8 cellular contexts compared by ENCODE assay signal in the genomic region with DNA sequence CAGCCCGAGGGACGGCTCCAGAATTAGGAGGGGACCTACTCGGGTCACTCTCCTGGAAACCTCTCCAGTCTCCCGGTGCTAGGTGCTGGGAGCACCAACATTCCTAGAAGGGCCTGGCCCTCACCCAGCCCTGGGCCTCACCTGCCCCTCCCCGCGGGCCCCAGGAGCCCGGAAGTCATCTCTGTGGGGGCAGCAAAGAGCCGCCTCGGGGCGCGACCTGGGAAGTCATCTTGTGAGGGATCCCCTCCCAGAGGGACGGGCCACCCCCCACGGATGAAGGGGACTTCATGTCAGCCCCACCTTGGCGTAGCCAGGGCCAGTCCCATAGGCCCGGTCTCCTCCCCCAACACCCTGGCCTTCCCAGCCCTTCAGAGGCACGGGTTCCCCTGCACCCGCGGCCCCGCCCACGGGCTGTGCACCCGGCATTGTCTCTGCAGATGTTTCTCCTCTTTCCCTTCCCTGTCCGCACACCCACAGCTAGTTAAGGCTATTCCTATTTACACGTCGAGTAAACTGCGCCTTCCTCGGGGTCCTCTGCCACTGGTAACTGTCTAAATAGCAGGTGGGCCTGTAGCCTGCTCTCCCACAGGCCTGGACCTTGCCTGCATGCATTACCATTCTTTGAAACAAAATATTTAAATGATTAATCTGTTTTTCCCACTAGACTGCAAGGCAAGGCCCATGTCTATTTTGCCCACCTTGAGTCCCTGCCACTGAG. TPM values are rescaled to one million over a fixed set of nuclear protein-coding genes. Genes with fewer than 3 reads are reported as not detected.
DNase-seq lines count a peak whose midpoint lies in the region; ATAC-seq and TF ChIP-seq lines count a peak whose summit lies in the region.

No MANE protein-coding gene starts in this region.

- peak overlapping the region; percentile 92 for H3K4me3 Mint-ChIP-seq in activated naive CD8-positive, alpha-beta T cell treated with anti-CD3 and anti-CD28 coated beads, Interleukin-2, amount 10 ng/mL, durations not matched to agents 7 days and 5 days

- H3K9me3 ChIP-seq in PC-9 (ENCODE audit: insufficient read depth, low read depth) (no peaks in the 10 kb centered on the region), right cardiac atrium (ENCODE audit: control insufficient read depth, low read length) (no peaks in the 10 kb centered on the region), gastrocnemius medialis (no peaks in the 10 kb centered on the region)

- CTCF ChIA-PET in BJ (lab: Yijun Ruan, JAX) (interaction anchor here (0.7 to 2.8 kb wide), 4 partner anchors 14 to 42 kb away, joined by 3 to 18 read pairs (median 4); partner anchors contain the start of gene CEP43), PC-9 (lab: Charles Lee) (no interaction called here)

- 11% methylated on average over 26 of the region's 26 CpGs for WGBS in right cardiac atrium

- POLR2A ChIA-PET in BJ (lab: Charles Lee), result no interaction called here
- POLR2A ChIA-PET in PC-9 (lab: Charles Lee; ENCODE audit: unreplicated experiment), result no interaction called here
- POLR2A ChIA-PET in activated naive CD8-positive, alpha-beta T cell treated with anti-CD3 and anti-CD28 coated beads, Interleukin-2, amount 10 ng/mL, durations not matched to agents 7 days and 5 days (lab: Charles Lee), result interaction anchor here (0.6 to 2.6 kb wide), 8 partner anchors 27 to 166 kb away, joined by 3 to 22 read pairs (median 4); partner anchors contain the start of genes CCR6 and CEP43

- TF ChIP-seq CTCF in BJ (IDR thresholded peaks at IDR 0.05; ENCODE audit: insufficient read depth, low read depth, low read length) (no peak), PC-9 (conservative IDR thresholded peaks at IDR 0.05) (no peak), gastrocnemius medialis (IDR thresholded peaks at IDR 0.05 in 4 of 5, conservative IDR thresholded peaks at IDR 0.05 in 1 of 5) (no peak)

- no peaks in the 10 kb centered on the region for H3K27me3 Mint-ChIP-seq in activated naive CD8-positive, alpha-beta T cell treated with anti-CD3 and anti-CD28 coated beads, Interleukin-2, amount 10 ng/mL, durations not matched to agents 7 days and 5 days

- no peaks in the 10 kb centered on the region for H3K36me3 ChIP-seq in BJ (ENCODE audit: control insufficient read depth, insufficient read depth, low read length)
- H3K36me3 ChIP-seq in PC-9 (ENCODE audit: low read depth), result no peaks in the 10 kb centered on the region
- no peaks in the 10 kb centered on the region for H3K36me3 ChIP-seq in gastrocnemius medialis

- H3K27ac ChIP-seq in PC-9 (no peak overlapping the region), right cardiac atrium (ENCODE audit: low read length) (peak overlapping the region; percentile 42), gastrocnemius medialis (peak overlapping the region; percentile 78 to 82 (median 78))

- H3F3A ChIP-seq in PC-9 (ENCODE audit: insufficient read depth, low read depth), result no peaks in the 10 kb centered on the region

- H3K9me2 ChIP-seq in PC-9 (ENCODE audit: insufficient read depth), result no peaks in the 10 kb centered on the region

- H4K20me1 ChIP-seq in PC-9 (ENCODE audit: insufficient read depth), result no peaks in the 10 kb centered on the region

- peaks cover 40% of the 10 kb centered on the region for H3K4me1 Mint-ChIP-seq in activated naive CD8-positive, alpha-beta T cell treated with anti-CD3 and anti-CD28 coated beads, Interleukin-2, amount 10 ng/mL, durations not matched to agents 7 days and 5 days

- H3K4me2 ChIP-seq in PC-9, result peak overlapping the region; percentile 99

- intact Hi-C loops in PC-9 (cut with micrococcal nuclease; ENCODE audit: unreplicated experiment) (loop anchor here (2.0 kb wide), 1 partner anchor 42 kb away; the partner anchor contains the start of gene CEP43), right cardiac atrium (cut with DNase I) (loop anchor here in 2 of 4 donors (10.0 kb wide), 2 partner anchors 172 to 182 kb away; no protein-coding TSS in a partner anchor), gastrocnemius medialis (cut with DNase I; ENCODE audit: low total_unique reads) (loop anchor here (10.0 kb wide), 1 partner anchor 172 kb away; no protein-coding TSS in a partner anchor)

- ATAC-seq in GM18907 (IDR thresholded peaks at IDR 0.05; ENCODE audit: unreplicated experiment), result peak; percentile 49
- peak; percentile 40 for ATAC-seq in HG03095 (IDR thresholded peaks at IDR 0.05; ENCODE audit: unreplicated experiment)
- ATAC-seq in activated naive CD8-positive, alpha-beta T cell treated with anti-CD3 and anti-CD28 coated beads, Interleukin-2, amount 10 ng/mL, durations not matched to agents 7 days and 5 days (ENCODE audit: low read depth), result peak; percentile 44
- peak; percentile 55 to 57 for ATAC-seq in right cardiac atrium
- ATAC-seq in gastrocnemius medialis, result peak in 1 of 2 donors; percentile 1

- BruUV-seq in PC-9 (replicated peaks; lab: Mats Ljungman, UMichigan), result no TSS peak

- in situ Hi-C loops in gastrocnemius medialis (cut with MboI; ENCODE audit: low sequenced_read_pairs in 4 of 4), result no loop called here

- H3K36me3 Mint-ChIP-seq in activated naive CD8-positive, alpha-beta T cell treated with anti-CD3 and anti-CD28 coated beads, Interleukin-2, amount 10 ng/mL, durations not matched to agents 7 days and 5 days, result peaks cover 2% of the 10 kb centered on the region

- peak overlapping the region; percentile 99 for H3K27ac Mint-ChIP-seq in activated naive CD8-positive, alpha-beta T cell treated with anti-CD3 and anti-CD28 coated beads, Interleukin-2, amount 10 ng/mL, durations not matched to agents 7 days and 5 days

- H3K4me3 ChIP-seq in BJ (ENCODE audit: low read depth, low read length) (peak overlapping the region; percentile 84), PC-9 (peak overlapping the region; percentile 86), right cardiac atrium (ENCODE audit: low read length) (peak overlapping the region; percentile 73), gastrocnemius medialis (peak overlapping the region; percentile 88 to 99 (median 92))

- H3K27me3 ChIP-seq in BJ (ENCODE audit: control insufficient read depth, insufficient read depth, low read length), result no peaks in the 10 kb centered on the region
- H3K27me3 ChIP-seq in PC-9 (ENCODE audit: insufficient read depth, low read depth), result no peaks in the 10 kb centered on the region
- H3K27me3 ChIP-seq in right cardiac atrium (ENCODE audit: control insufficient read depth, insufficient read depth), result no peaks in the 10 kb centered on the region
- H3K27me3 ChIP-seq in gastrocnemius medialis, result no peaks in the 10 kb centered on the region

- no peaks in the 10 kb centered on the region for H3K9me3 Mint-ChIP-seq in activated naive CD8-positive, alpha-beta T cell treated with anti-CD3 and anti-CD28 coated beads, Interleukin-2, amount 10 ng/mL, durations not matched to agents 7 days and 5 days

- TF ChIP-seq POLR2A in gastrocnemius medialis (IDR thresholded peaks at IDR 0.05), result no peak

- H3K4me1 ChIP-seq in PC-9 (replicated peaks; ENCODE audit: insufficient read depth) (no peaks in the 10 kb centered on the region), right cardiac atrium (ENCODE audit: control insufficient read depth, insufficient read depth, low read length) (peaks cover 2% of the 10 kb centered on the region), gastrocnemius medialis (peaks cover 0 to 18% of the 10 kb centered on the region in 2 donors)

- H2AFZ ChIP-seq in PC-9, result peak overlapping the region; percentile 99

- no peaks in the 10 kb centered on the region for H3K79me2 ChIP-seq in PC-9 (ENCODE audit: low read depth)

- no peak for DNase-seq in BJ (ENCODE audit: low read depth)
- DNase-seq in PC-9, result peak in 1 of 2 experiments; percentile 33
- peak; percentile 82 for DNase-seq in activated naive CD8-positive, alpha-beta T cell treated with anti-CD3 and anti-CD28 coated beads, Interleukin-2, amount 10 ng/mL, durations not matched to agents 7 days and 5 days
- DNase-seq in right cardiac atrium, result peak; percentile 49 to 88 (median 85)
- peak in 1 of 2 donors; percentile 26 for DNase-seq in gastrocnemius medialis
- DNase-seq in cortex of kidney (lab: John Stamatoyannopoulos, UW), result no peak

RNA-seq across cellular contexts. Expression of gene RNASET2, which starts 0.9 kb away (rescaled TPM):
- 24.7 and 28.4 TPM in 2 replicates for polyA plus RNA-seq in BJ (2011; rRNA removed)
- 5.1 and 8.2 TPM in 2 replicates for polyA minus RNA-seq in BJ (2011; rRNA and poly(A)+ RNA removed)
- total RNA-seq in PC-9 (2021), result 16.3 and 20.1 TPM in 2 replicates
- 10 to 100 TPM; 69.2 to 73.1 TPM for total RNA-seq in activated naive CD8-positive, alpha-beta T cell treated with anti-CD3 and anti-CD28 coated beads, Interleukin-2, amount 10 ng/mL, durations not matched to agents 7 days and 5 days
- total RNA-seq in right cardiac atrium, result 10 to 100 TPM; 19.4 to 27.2 (median 22.9) TPM
- polyA plus RNA-seq in right cardiac atrium, result 21.6 TPM
- total RNA-seq in gastrocnemius medialis, result 1 to 10 TPM; 4.9 to 9.6 (median 6.5) TPM

RNA-seq across cellular contexts. Expression of gene CEP43, which starts 42.0 kb away (rescaled TPM):
- 5.6 and 15.5 TPM in 2 replicates for polyA plus RNA-seq in BJ (2011; rRNA removed)
- polyA minus RNA-seq in BJ (2011; rRNA and poly(A)+ RNA removed), result 5.5 and 5.8 TPM in 2 replicates
- total RNA-seq in PC-9 (2021), result 18.1 and 19.7 TPM in 2 replicates
- 10 to 100 TPM; 23.3 to 26.3 TPM for total RNA-seq in activated naive CD8-positive, alpha-beta T cell treated with anti-CD3 and anti-CD28 coated beads, Interleukin-2, amount 10 ng/mL, durations not matched to agents 7 days and 5 days
- 10 to 100 TPM in 2 of 4 donors, 1 to 10 TPM in 2; 9.0 to 10.7 (median 9.7) TPM for total RNA-seq in right cardiac atrium
- 6.5 TPM for polyA plus RNA-seq in right cardiac atrium
- 1 to 10 TPM; 4.4 to 8.3 (median 5.9) TPM for total RNA-seq in gastrocnemius medialis

Comparison
In these comparisons a context has a peak if more than half of its experiments do, and no peak if none do; other contexts are left out.
1. DNase-seq: peak in activated naive CD8-positive, alpha-beta T cell treated with anti-CD3 and anti-CD28 coated beads, Interleukin-2, amount 10 ng/mL, durations not matched to agents 7 days and 5 days (single experiment) and right cardiac atrium (3 of 3); none in BJ (single experiment) and cortex of kidney (single experiment).
2. Peak in every context shown above with its lines, with median percentiles within 50 percentile points of each other: H3K4me3 ChIP-seq.